In genomic region chr3:171556574-171557145, GRCh38 we compare ENCODE assay signal across 11 cellular contexts.
DNase-seq lines count a peak whose midpoint lies in the region; ATAC-seq and TF ChIP-seq lines count a peak whose summit lies in the region.
"Had no signal": no experiment of that assay in that cellular context is flagged by ENCODE, and none has a peak within 500 bp of the region (broad histone marks: within the 10 kb centered on the region; RNA-seq: fewer than 3 reads in every experiment).

No MANE protein-coding gene starts in this region.

- H3K27ac ChIP-seq in VCaP, result peak overlapping the region; percentile 54
- H3K27ac ChIP-seq in brain microvascular endothelial cell, result no peak overlapping the region
- H3K27ac ChIP-seq: KMS-11 had no signal

- TF ChIP-seq CTCF in GM12865 (IDR thresholded peaks at IDR 0.05; ENCODE audit: insufficient read depth, low read depth, low read length, missing control alignments), result no peak
- no peak for TF ChIP-seq CTCF in VCaP (conservative IDR thresholded peaks at IDR 0.05)
- no peak for TF ChIP-seq CTCF in natural killer cell (IDR thresholded peaks at IDR 0.05)
- TF ChIP-seq CTCF in brain microvascular endothelial cell (IDR thresholded peaks at IDR 0.05; ENCODE audit: low read depth, low read length, missing control alignments), result no peak

- no peak for ATAC-seq in natural killer cell

- H3K27me3 Mint-ChIP-seq in natural killer cell (ENCODE audit: low read depth in 2 of 2), result no peaks in the 10 kb centered on the region
- H3K27me3 Mint-ChIP-seq: CD8-positive, alpha-beta memory T cell had no signal

- no peak overlapping the region for H3K27ac Mint-ChIP-seq in natural killer cell
- H3K27ac Mint-ChIP-seq: HFFc6 had no signal

- H3K4me3 Mint-ChIP-seq in natural killer cell, result no peak overlapping the region
- H3K4me3 Mint-ChIP-seq: CD8-positive, alpha-beta memory T cell; HFFc6 had no signal

- no peaks in the 10 kb centered on the region for H3K27me3 ChIP-seq in brain microvascular endothelial cell (replicated peaks)

- H3K4me3 ChIP-seq in GM12865 (ENCODE audit: low read depth, low read length) (no peak overlapping the region), brain microvascular endothelial cell (ENCODE audit: low read depth, low read length) (no peak overlapping the region)

- no peaks in the 10 kb centered on the region for H3K36me3 Mint-ChIP-seq in natural killer cell
- H3K36me3 Mint-ChIP-seq: CD8-positive, alpha-beta memory T cell had no signal

- H3K36me3 ChIP-seq in brain microvascular endothelial cell (replicated peaks), result no peaks in the 10 kb centered on the region

- intact Hi-C loops in natural killer cell (cut with micrococcal nuclease), result no loop called here

- DNase-seq in GM12865 (ENCODE audit: low read depth) (peak; percentile 50), NCI-H2029 treated with DMSO at 0.1 percent for 48 hours (lab: John Stamatoyannopoulos, UW) (peak; percentile 47), left kidney (ENCODE audit: low read depth, low spot score) (peak; percentile 62), natural killer cell (no peak), brain microvascular endothelial cell (no peak), D341Med (ENCODE audit: low spot score) (no peak)
- DNase-seq: CD8-positive, alpha-beta memory T cell; HFFc6; T1000 had no signal

- in situ Hi-C loops in brain microvascular endothelial cell (cut with HindIII; ENCODE audit: low pct_ligation_motif_present, low sequenced_read_pairs), result loop anchor here (25.0 kb wide), 1 partner anchor 369 kb away; no protein-coding TSS in a partner anchor

- no peaks in the 10 kb centered on the region for H3K9me3 Mint-ChIP-seq in natural killer cell
- H3K9me3 Mint-ChIP-seq: CD8-positive, alpha-beta memory T cell; HFFc6 had no signal

- H3K4me1 Mint-ChIP-seq in natural killer cell, result peaks cover 0 to under 1% of the 10 kb centered on the region in 2 donors

Comparison
In these comparisons a context has a peak if more than half of its experiments do, and no peak if none do; other contexts are left out.
1. DNase-seq: peak in GM12865 (single experiment), NCI-H2029 treated with DMSO at 0.1 percent for 48 hours (single experiment) and left kidney (single experiment); none in natural killer cell (single experiment), brain microvascular endothelial cell (single experiment) and D341Med (single experiment).